28 cellular contexts compared by ENCODE assay signal in genomic region chr11:24400059-24400665, GRCh38.
"Had no signal": no experiment of that assay in that cellular context is flagged by ENCODE, and none has a peak within 500 bp of the region (broad histone marks: within the 10 kb centered on the region; RNA-seq: fewer than 3 reads in every experiment).

No MANE protein-coding gene starts in this region.

- H3K4me1 ChIP-seq: esophagus muscularis mucosa, pancreas, prostate gland, sigmoid colon, testis, tibial artery had no signal

- H3K36me3 Mint-ChIP-seq: mesothelial cell of epicardium; naive B cell; natural killer cell treated with Interleukin-12 subunit alpha and Interleukin-12 subunit beta and Interleukin-15 and Interleukin-18, amount 100 ng/mL, for 72 hours; stimulated activated memory B cell treated with anti-CD40 and anti-IgM and Interleukin-4, amounts not matched to agents 10 μg/mL and 1 μg/mL and 100 μg/mL, for 72 hours; type B pancreatic cell had no signal

- H3K27ac Mint-ChIP-seq: mesothelial cell of epicardium; naive B cell; natural killer cell treated with Interleukin-12 subunit alpha and Interleukin-12 subunit beta and Interleukin-15 and Interleukin-18, amount 100 ng/mL, for 72 hours; stimulated activated memory B cell treated with anti-CD40 and anti-IgM and Interleukin-4, amounts not matched to agents 10 μg/mL and 1 μg/mL and 100 μg/mL, for 72 hours; type B pancreatic cell had no signal

- H3K9me3 Mint-ChIP-seq: naive B cell; natural killer cell treated with Interleukin-12 subunit alpha and Interleukin-12 subunit beta and Interleukin-15 and Interleukin-18, amount 100 ng/mL, for 72 hours had no signal

- H3K4me1 Mint-ChIP-seq: naive B cell; stimulated activated memory B cell treated with anti-CD40 and anti-IgM and Interleukin-4, amounts not matched to agents 10 μg/mL and 1 μg/mL and 100 μg/mL, for 72 hours had no signal

- H3K27me3 ChIP-seq: dorsolateral prefrontal cortex, esophagus muscularis mucosa, neutrophil, pancreas, sigmoid colon, testis, tibial artery had no signal

- ATAC-seq: left lobe of liver; mucosa of descending colon; natural killer cell treated with Interleukin-12 subunit alpha and Interleukin-12 subunit beta and Interleukin-15 and Interleukin-18, amount 100 ng/mL, for 72 hours; pancreas; right cardiac atrium; stimulated activated memory B cell treated with anti-CD40 and anti-IgM and Interleukin-4, amounts not matched to agents 10 μg/mL and 1 μg/mL and 100 μg/mL, for 72 hours; stimulated activated naive CD8-positive, alpha-beta T cell treated with anti-CD3 and anti-CD28 coated beads, Interleukin-15, Interleukin-2, amounts not matched to agents 100 U/mL and 50 U/mL, for 24 hours had no signal

- H3K9me3 ChIP-seq: esophagus muscularis mucosa, mucosa of descending colon, neutrophil, pancreas, prostate gland, testis, tibial artery had no signal

- H3K27me3 Mint-ChIP-seq: naive B cell; stimulated activated memory B cell treated with anti-CD40 and anti-IgM and Interleukin-4, amounts not matched to agents 10 μg/mL and 1 μg/mL and 100 μg/mL, for 72 hours; type B pancreatic cell had no signal

- DNase-seq: cerebellar nuclear complex; dorsolateral prefrontal cortex; effector CD4-positive, alpha-beta T cell; foreskin melanocyte; kidney; mesenchymal stem cell; mucosa of descending colon; naive B cell; pancreas; right cardiac atrium; sigmoid colon; stimulated activated CD4-positive, alpha-beta T cell treated with anti-CD3 and anti-CD28 coated beads, Interleukin-2, amount 100 ng/mL, for 24 hours; stimulated activated CD4-positive, alpha-beta T cell treated with anti-CD3 and anti-CD28 coated beads, Interleukin-4, amount 100 ng/mL, for 24 hours; stimulated activated naive CD8-positive, alpha-beta T cell treated with anti-CD3 and anti-CD28 coated beads, Interleukin-15, Interleukin-2, amounts not matched to agents 100 U/mL and 50 U/mL, for 24 hours; substantia nigra; testis; tibial artery had no signal

- H3K4me3 Mint-ChIP-seq: mesothelial cell of epicardium; naive B cell; natural killer cell treated with Interleukin-12 subunit alpha and Interleukin-12 subunit beta and Interleukin-15 and Interleukin-18, amount 100 ng/mL, for 72 hours; neural crest cell; stimulated activated memory B cell treated with anti-CD40 and anti-IgM and Interleukin-4, amounts not matched to agents 10 μg/mL and 1 μg/mL and 100 μg/mL, for 72 hours; type B pancreatic cell had no signal

- H3K36me3 ChIP-seq: esophagus muscularis mucosa, neutrophil, pancreas, prostate gland, sigmoid colon, tibial artery had no signal

- H3K27ac ChIP-seq: dorsolateral prefrontal cortex, epithelial cell of prostate, esophagus muscularis mucosa, neutrophil, pancreas, prostate gland, sigmoid colon, testis, tibial artery had no signal

- H3K4me3 ChIP-seq: dorsolateral prefrontal cortex, esophagus muscularis mucosa, lung, mucosa of descending colon, pancreas, prostate gland, sigmoid colon, testis, tibial artery had no signal
